ENCODE assay signal across 1 cellular context in the genomic region with DNA sequence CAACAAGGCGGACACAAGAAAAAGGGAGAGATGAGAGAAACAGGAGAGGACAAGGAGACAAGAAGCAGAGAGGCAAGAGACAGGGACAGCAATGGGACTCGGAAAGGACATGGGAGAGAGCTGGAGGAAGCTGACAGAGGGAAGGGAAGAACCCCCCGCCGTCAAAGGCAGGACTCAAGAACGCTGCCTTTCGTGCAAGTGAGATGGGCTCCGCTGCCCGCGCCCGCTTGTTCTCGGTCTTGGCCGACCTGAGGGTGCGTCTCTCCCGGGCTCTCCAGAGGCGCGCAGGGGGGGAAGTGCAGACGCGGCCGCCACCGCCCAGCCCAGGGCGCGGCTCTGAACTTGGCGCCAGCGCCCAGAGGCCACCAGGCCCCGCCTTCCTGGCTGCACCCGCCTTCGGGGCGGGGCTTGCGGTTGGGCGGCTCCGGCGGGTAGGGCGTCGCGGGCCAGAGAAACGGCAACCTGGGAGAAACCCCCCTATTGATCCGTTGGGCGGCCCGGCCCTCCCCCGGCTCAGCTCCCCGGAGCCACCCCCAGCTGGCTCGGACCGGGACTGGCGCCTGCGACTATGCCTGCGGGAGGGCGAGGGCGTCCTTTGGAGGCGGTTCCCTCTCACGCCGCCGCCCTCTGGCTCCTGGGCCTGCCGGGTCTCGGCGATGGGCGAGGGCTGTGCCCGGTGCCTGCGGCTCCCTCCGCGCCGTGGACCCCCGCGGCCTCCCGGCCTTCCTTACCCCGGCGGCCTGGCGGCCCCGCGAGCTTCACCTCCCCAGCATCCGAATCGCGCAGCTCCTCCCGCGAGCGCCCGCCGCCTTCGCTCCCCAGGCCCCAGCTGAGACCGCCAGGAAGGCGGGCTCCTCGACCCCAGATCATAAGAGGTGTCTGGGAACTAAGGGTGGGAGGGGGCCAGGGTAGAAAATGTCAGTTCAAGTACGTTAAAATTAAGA.
TF ChIP-seq lines count a peak whose summit lies in the region.

No MANE protein-coding gene starts in this region.

TF ChIP-seq in SK-N-SH treated with all-trans-retinoic acid at 6 μM for 48 hours, 23 proteins besides CTCF, POLR2A, EP300 and RAD21 (continued from another document):
- TF ChIP-seq PPARA (CRISPR knock-in tag; IDR thresholded peaks at IDR 0.05; ENCODE audit: borderline replicate concordance) (no peak), BACH2 (CRISPR knock-in tag; IDR thresholded peaks at IDR 0.05; ENCODE audit: borderline replicate concordance) (no peak), GLIS3 (CRISPR knock-in tag; IDR thresholded peaks at IDR 0.05) (no peak), TCF4 (CRISPR knock-in tag; IDR thresholded peaks at IDR 0.05; ENCODE audit: borderline replicate concordance) (no peak), ZNF70 (CRISPR knock-in tag; IDR thresholded peaks at IDR 0.05) (no peak), CSDC2 (CRISPR knock-in tag; IDR thresholded peaks at IDR 0.05) (no peak)
